In the genomic region with DNA sequence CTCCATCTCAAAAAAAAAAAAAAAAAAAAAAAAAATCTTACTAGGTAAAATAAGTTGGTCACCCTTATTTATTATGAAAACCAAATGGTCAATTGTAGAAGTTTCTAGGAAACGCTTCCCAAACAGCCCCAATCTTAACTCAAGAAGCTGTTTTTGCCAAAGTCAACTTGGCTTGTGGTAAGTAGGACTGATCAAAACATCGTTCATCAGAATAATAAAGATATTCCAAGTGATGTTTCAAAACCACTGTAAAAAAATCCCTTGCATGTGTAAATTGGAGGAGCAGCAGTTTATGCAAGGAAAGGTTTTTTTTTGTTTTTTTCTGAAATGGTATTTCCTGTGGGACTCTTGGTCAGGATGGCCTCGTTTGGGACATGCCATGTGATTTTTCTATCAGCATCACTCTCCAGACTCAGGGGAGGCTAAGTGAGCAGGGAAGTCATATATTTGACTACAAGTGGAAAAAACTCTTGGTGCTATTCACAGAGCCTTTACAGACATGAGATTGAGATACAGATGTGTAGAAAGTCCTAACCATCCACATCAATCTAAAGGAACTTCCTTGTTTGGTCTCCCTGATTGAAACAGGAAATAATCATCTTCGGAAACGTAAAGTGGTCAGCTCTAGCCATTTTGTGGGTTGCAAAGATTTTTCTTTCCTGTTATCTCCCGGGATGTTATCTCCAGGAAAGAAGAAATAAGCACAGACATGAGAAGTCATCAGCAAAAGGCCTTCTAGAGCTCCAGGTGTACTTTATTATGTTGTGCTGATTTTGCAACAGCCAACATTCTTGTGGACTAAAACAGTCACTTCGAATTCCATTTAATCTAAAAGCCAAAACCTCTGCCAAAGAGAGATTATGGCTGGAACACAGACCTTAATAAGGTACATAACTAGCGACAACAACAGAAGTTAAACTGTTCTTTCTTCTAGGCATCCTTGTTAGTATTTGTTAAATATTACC, we compare ENCODE assay signal across 19 cellular contexts.
DNase-seq lines count a peak whose midpoint lies in the region; ATAC-seq and TF ChIP-seq lines count a peak whose summit lies in the region.
"Had no signal": no experiment of that assay in that cellular context is flagged by ENCODE, and none has a peak within 500 bp of the region (broad histone marks: within the 10 kb centered on the region; RNA-seq: fewer than 3 reads in every experiment).

No MANE protein-coding gene starts in this region.

- H3K4me3 ChIP-seq in left lung (no peak overlapping the region), uterus (no peak overlapping the region)
- H3K4me3 ChIP-seq: dorsolateral prefrontal cortex, esophagus squamous epithelium, spleen had no signal

- DNase-seq in AG08395 (ENCODE audit: low spot score) (peak; percentile 14), HT-29 (ENCODE audit: low spot score) (peak; percentile 48), epithelial cell of prostate (ENCODE audit: low read depth, low spot score) (no peak), left lung (no peak), NCI-H1436 (lab: John Stamatoyannopoulos, UW) (no peak), NCI-H510A treated with DMSO at 0.1 percent for 48 hours (lab: John Stamatoyannopoulos, UW) (no peak), uterus (no peak), NCI-H1436 treated with DMSO at 0.1 percent for 48 hours (lab: John Stamatoyannopoulos, UW) (no peak)
- DNase-seq: activated CD4-positive, CD25-positive, alpha-beta regulatory T cell treated with anti-CD3 and anti-CD28 coated beads, Interleukin-2, amount 50 U/mL, for 72 hours; activated gamma-delta T cell treated with Interleukin-2 at 50 U/mL for 16 hours; anterior cingulate cortex; dorsolateral prefrontal cortex; esophagus squamous epithelium; GF-D8; NCI-H187; NCI-H446 treated with DMSO at 0.1 percent for 48 hours; SHP77; spleen; T-helper 2 cell had no signal

- peak; percentile 30 for ATAC-seq in left lung

- H3K27me3 ChIP-seq in left lung = no peaks in the 10 kb centered on the region
- H3K27me3 ChIP-seq in uterus = no peaks in the 10 kb centered on the region
- H3K27me3 ChIP-seq: esophagus squamous epithelium, spleen had no signal

- intact Hi-C loops in left lung (cut with DNase I) (no loop called here), uterus (cut with DNase I; ENCODE audit: low total_unique reads) (no loop called here)

- H3K9me3 ChIP-seq in left lung = no peaks in the 10 kb centered on the region
- no peaks in the 10 kb centered on the region for H3K9me3 ChIP-seq in uterus

- no peak for TF ChIP-seq CTCF in left lung (IDR thresholded peaks at IDR 0.05)
- no peak for TF ChIP-seq CTCF in uterus (IDR thresholded peaks at IDR 0.05)

- no peaks in the 10 kb centered on the region for H3K36me3 ChIP-seq in left lung
- H3K36me3 ChIP-seq in uterus = no peaks in the 10 kb centered on the region
- H3K36me3 ChIP-seq: esophagus squamous epithelium, spleen had no signal

- H3K27ac ChIP-seq in epithelial cell of prostate (peak overlapping the region; percentile 16), left lung (no peak overlapping the region), uterus (peak overlapping the region in 1 of 2 donors; percentile 7)
- H3K27ac ChIP-seq: dorsolateral prefrontal cortex, esophagus squamous epithelium, spleen had no signal

- H3K4me1 ChIP-seq in left lung (no peaks in the 10 kb centered on the region), uterus (no peaks in the 10 kb centered on the region)
- H3K4me1 ChIP-seq: spleen had no signal

- no peak for TF ChIP-seq POLR2A in uterus (IDR thresholded peaks at IDR 0.05)

Comparison
In these comparisons a context has a peak if more than half of its experiments do, and no peak if none do; other contexts are left out.
1. DNase-seq: peak in AG08395 (single experiment) and HT-29 (single experiment); none in epithelial cell of prostate (single experiment), left lung (0 of 2), NCI-H1436 (single experiment), NCI-H510A treated with DMSO at 0.1 percent for 48 hours (single experiment), uterus (0 of 2) and NCI-H1436 treated with DMSO at 0.1 percent for 48 hours (single experiment).